In genomic region chr9:112703304-112703703, GRCh38 we compare ENCODE assay signal across 34 cellular contexts.
"Had no signal": no experiment of that assay in that cellular context is flagged by ENCODE, and none has a peak within 500 bp of the region (broad histone marks: within the 10 kb centered on the region; RNA-seq: fewer than 3 reads in every experiment).

No MANE protein-coding gene starts in this region.

- H3K9me3 ChIP-seq: ascending aorta, esophagus squamous epithelium had no signal

- FAIRE-seq: bronchial epithelial cell, colon, endometrium, endothelial cell of umbilical vein, frontal cortex had no signal

- H3K4me3 ChIP-seq: ascending aorta, esophagus squamous epithelium had no signal

- DNase-seq: activated CD4-positive, alpha-beta memory T cell treated with anti-CD3 and anti-CD28 coated beads for 36 hours; activated CD4-positive, alpha-beta T cell treated with anti-CD3 and anti-CD28 coated beads for 36 hours; activated CD4-positive, alpha-beta T cell treated with anti-CD3 and anti-CD28 coated beads, Interleukin-2, amount 10 ng/mL, durations not matched to agents 24 days and 14 days; activated CD4-positive, CD25-positive, alpha-beta regulatory T cell; activated CD4-positive, CD25-positive, alpha-beta regulatory T cell treated with anti-CD3 and anti-CD28 coated beads, Interleukin-2, amount 50 U/mL, for 72 hours; activated CD8-positive, alpha-beta memory T cell treated with anti-CD3 and anti-CD28 coated beads, Interleukin-2, amount 10 ng/mL, durations not matched to agents 7 days and 5 days; activated CD8-positive, alpha-beta memory T cell treated with anti-CD3 and anti-CD28 coated beads, Interleukin-2, amount 50 U/mL, for 4 hours; activated CD8-positive, alpha-beta T cell treated with anti-CD3 and anti-CD28 coated beads, Interleukin-2, amount 10 ng/mL, durations not matched to agents 7 days and 5 days; activated gamma-delta T cell; activated naive CD4-positive, alpha-beta T cell; activated naive CD4-positive, alpha-beta T cell treated with anti-CD3 and anti-CD28 coated beads, Interleukin-2, amount 10 ng/mL, durations not matched to agents 7 days and 5 days; activated naive CD8-positive, alpha-beta T cell treated with anti-CD3 and anti-CD28 coated beads, Interleukin-2, amount 10 ng/mL, durations not matched to agents 7 days and 5 days; activated T-cell treated with anti-CD3 and anti-CD28 coated beads, Interleukin-2, amount 50 U/mL, for 1 hour; activated T-cell treated with anti-CD3 and anti-CD28 coated beads, Interleukin-2, amount 50 U/mL, for 48 hours; brain microvascular endothelial cell; cortex of kidney; dermis blood vessel endothelial cell; effector CD8-positive, alpha-beta T cell; esophagus squamous epithelium; head of caudate nucleus; T-cell; T1000; WERI-Rb-1 had no signal

- H3K4me3 Mint-ChIP-seq: activated CD4-positive, alpha-beta memory T cell treated with anti-CD3 and anti-CD28 coated beads for 36 hours; activated CD4-positive, alpha-beta T cell treated with anti-CD3 and anti-CD28 coated beads for 36 hours; activated CD4-positive, alpha-beta T cell treated with anti-CD3 and anti-CD28 coated beads, Interleukin-2, amount 10 ng/mL, durations not matched to agents 24 days and 14 days; activated CD8-positive, alpha-beta memory T cell treated with anti-CD3 and anti-CD28 coated beads, Interleukin-2, amount 10 ng/mL, durations not matched to agents 7 days and 5 days; activated CD8-positive, alpha-beta T cell treated with anti-CD3 and anti-CD28 coated beads, Interleukin-2, amount 10 ng/mL, durations not matched to agents 7 days and 5 days; activated naive CD4-positive, alpha-beta T cell treated with anti-CD3 and anti-CD28 coated beads, Interleukin-2, amount 10 ng/mL, durations not matched to agents 7 days and 5 days; activated naive CD8-positive, alpha-beta T cell treated with anti-CD3 and anti-CD28 coated beads, Interleukin-2, amount 10 ng/mL, durations not matched to agents 7 days and 5 days; activated T-helper 1 cell treated with anti-CD3 and anti-CD28 coated beads, Interleukin-12 subunit alpha, Interleukin-12 subunit beta, Interleukin-2, Interleukin-4 antibody, amounts not matched to agents 30 ng/mL and 10 ng/mL and 1 ng/mL, durations not matched to agents 14 hours and 24 hours and 36 hours; T-cell; T-helper 1 cell treated with Interleukin-12 subunit alpha and Interleukin-12 subunit beta and Interleukin-4 antibody, amounts not matched to agents 30 μg/mL and 1 μg/mL, for 36 hours; T-helper 2 cell treated with Interferon-gamma antibody and Interleukin-4, amounts not matched to agents 5 μg/mL and 100 μg/mL, for 36 hours had no signal

- H3K27ac ChIP-seq: ascending aorta, brain microvascular endothelial cell, epithelial cell of prostate, esophagus squamous epithelium, WERI-Rb-1 had no signal

- H3K27ac Mint-ChIP-seq: activated CD4-positive, alpha-beta memory T cell treated with anti-CD3 and anti-CD28 coated beads for 36 hours; activated CD4-positive, alpha-beta T cell treated with anti-CD3 and anti-CD28 coated beads for 36 hours; activated CD4-positive, alpha-beta T cell treated with anti-CD3 and anti-CD28 coated beads, Interleukin-2, amount 10 ng/mL, durations not matched to agents 24 days and 14 days; activated CD8-positive, alpha-beta memory T cell treated with anti-CD3 and anti-CD28 coated beads, Interleukin-2, amount 10 ng/mL, durations not matched to agents 7 days and 5 days; activated CD8-positive, alpha-beta T cell treated with anti-CD3 and anti-CD28 coated beads, Interleukin-2, amount 10 ng/mL, durations not matched to agents 7 days and 5 days; activated naive CD4-positive, alpha-beta T cell treated with anti-CD3 and anti-CD28 coated beads, Interleukin-2, amount 10 ng/mL, durations not matched to agents 7 days and 5 days; activated naive CD4-positive, alpha-beta T cell treated with anti-CD3 and anti-CD28 coated beads, Interleukin-2, amount 50 U/mL, for 72 hours; activated naive CD8-positive, alpha-beta T cell treated with anti-CD3 and anti-CD28 coated beads, Interleukin-2, amount 10 ng/mL, durations not matched to agents 7 days and 5 days; activated T-helper 1 cell treated with anti-CD3 and anti-CD28 coated beads, Interleukin-12 subunit alpha, Interleukin-12 subunit beta, Interleukin-2, Interleukin-4 antibody, amounts not matched to agents 30 ng/mL and 10 ng/mL and 1 ng/mL, durations not matched to agents 14 hours and 24 hours and 36 hours; T-cell; T-helper 1 cell treated with Interleukin-12 subunit alpha and Interleukin-12 subunit beta and Interleukin-4 antibody, amounts not matched to agents 30 μg/mL and 1 μg/mL, for 36 hours; T-helper 2 cell treated with Interferon-gamma antibody and Interleukin-4, amounts not matched to agents 5 μg/mL and 100 μg/mL, for 36 hours had no signal

- H3K9me3 Mint-ChIP-seq: activated CD4-positive, alpha-beta memory T cell treated with anti-CD3 and anti-CD28 coated beads for 36 hours; activated CD4-positive, alpha-beta T cell treated with anti-CD3 and anti-CD28 coated beads, Interleukin-2, amount 10 ng/mL, durations not matched to agents 24 days and 14 days; activated naive CD4-positive, alpha-beta T cell treated with anti-CD3 and anti-CD28 coated beads, Interleukin-2, amount 10 ng/mL, durations not matched to agents 7 days and 5 days; activated naive CD4-positive, alpha-beta T cell treated with anti-CD3 and anti-CD28 coated beads, Interleukin-2, amount 50 U/mL, for 72 hours; activated naive CD8-positive, alpha-beta T cell treated with anti-CD3 and anti-CD28 coated beads, Interleukin-2, amount 10 ng/mL, durations not matched to agents 7 days and 5 days; activated T-helper 1 cell treated with anti-CD3 and anti-CD28 coated beads, Interleukin-12 subunit alpha, Interleukin-12 subunit beta, Interleukin-2, Interleukin-4 antibody, amounts not matched to agents 30 ng/mL and 10 ng/mL and 1 ng/mL, durations not matched to agents 14 hours and 24 hours and 36 hours; T-cell; T-helper 1 cell treated with Interleukin-12 subunit alpha and Interleukin-12 subunit beta and Interleukin-4 antibody, amounts not matched to agents 30 μg/mL and 1 μg/mL, for 36 hours; T-helper 2 cell treated with Interferon-gamma antibody and Interleukin-4, amounts not matched to agents 5 μg/mL and 100 μg/mL, for 36 hours had no signal

- ATAC-seq: activated CD4-positive, alpha-beta T cell treated with anti-CD3 and anti-CD28 coated beads for 36 hours; activated CD8-positive, alpha-beta memory T cell treated with anti-CD3 and anti-CD28 coated beads, Interleukin-2, amount 10 ng/mL, durations not matched to agents 7 days and 5 days; activated CD8-positive, alpha-beta T cell treated with anti-CD3 and anti-CD28 coated beads, Interleukin-2, amount 10 ng/mL, durations not matched to agents 7 days and 5 days; activated naive CD4-positive, alpha-beta T cell treated with anti-CD3 and anti-CD28 coated beads, Interleukin-2, amount 50 U/mL, for 72 hours; T-cell had no signal

- H3K27me3 Mint-ChIP-seq: activated CD4-positive, alpha-beta memory T cell treated with anti-CD3 and anti-CD28 coated beads for 36 hours; activated CD4-positive, alpha-beta T cell treated with anti-CD3 and anti-CD28 coated beads for 36 hours; activated CD4-positive, alpha-beta T cell treated with anti-CD3 and anti-CD28 coated beads, Interleukin-2, amount 10 ng/mL, durations not matched to agents 24 days and 14 days; activated CD8-positive, alpha-beta memory T cell treated with anti-CD3 and anti-CD28 coated beads, Interleukin-2, amount 10 ng/mL, durations not matched to agents 7 days and 5 days; activated naive CD4-positive, alpha-beta T cell treated with anti-CD3 and anti-CD28 coated beads, Interleukin-2, amount 10 ng/mL, durations not matched to agents 7 days and 5 days; activated naive CD8-positive, alpha-beta T cell treated with anti-CD3 and anti-CD28 coated beads, Interleukin-2, amount 10 ng/mL, durations not matched to agents 7 days and 5 days; T-cell had no signal

- H3K36me3 ChIP-seq: ascending aorta, brain microvascular endothelial cell had no signal

- H3K4me1 ChIP-seq: ascending aorta had no signal

- H3K27me3 ChIP-seq: ascending aorta, brain microvascular endothelial cell, esophagus squamous epithelium had no signal
